Comparison of ENCODE assay signal across 4 cellular contexts in genomic region chr2:112424553-112424952, GRCh38. TPM values are rescaled to one million over a fixed set of nuclear protein-coding genes. Genes with fewer than 3 reads are reported as not detected.
DNase-seq lines count a peak whose midpoint lies in the region; ATAC-seq, FAIRE-seq and TF ChIP-seq lines count a peak whose summit lies in the region.
"Not testable (repeated sequence)": the region's sequence is repeated elsewhere in the genome, so short reads cannot be mapped to it uniquely, and the experiment has no call there.

No MANE protein-coding gene starts in this region.

- not testable (repeated sequence) for H3K9me2 ChIP-seq in PC-9 (ENCODE audit: insufficient read depth)

- TF ChIP-seq EP300 in HepG2 (IDR thresholded peaks at IDR 0.05; ENCODE audit: low read depth in 2 of 2, low read length in 2 of 2); HepG2 (CRISPR knock-in tag; IDR thresholded peaks at IDR 0.05; ENCODE audit: borderline replicate concordance): not testable (repeated sequence)

- H3K4me2 ChIP-seq in PC-9; HepG2 (ENCODE audit: low read depth, low read length): not testable (repeated sequence)

- intact Hi-C loops in PC-9 (cut with micrococcal nuclease; ENCODE audit: unreplicated experiment); Panc1 (cut with micrococcal nuclease; ENCODE audit: unreplicated experiment); HepG2 (cut with micrococcal nuclease; ENCODE audit: unreplicated experiment): not testable (repeated sequence)

- not testable (repeated sequence) for H3K9ac ChIP-seq in HepG2 (ENCODE audit: insufficient read depth, low read depth, low read length)

- TF ChIP-seq RAD21 in HepG2 (CRISPR knock-in tag; IDR thresholded peaks at IDR 0.05), result not testable (repeated sequence)

- H4K20me1 ChIP-seq in PC-9 (ENCODE audit: insufficient read depth); HepG2 (ENCODE audit: insufficient read depth, low read length): not testable (repeated sequence)

- H3F3A ChIP-seq in PC-9 (ENCODE audit: insufficient read depth, low read depth), result not testable (repeated sequence)

- CTCF ChIA-PET in HEK293 (lab: Yijun Ruan, JAX); PC-9 (lab: Charles Lee); Panc1 (lab: Charles Lee); HepG2 (lab: Yijun Ruan, JAX; ENCODE audit: low intra/inter-chr PET ratio, low total read pairs): not testable (repeated sequence)

- not testable (repeated sequence) for H3K27ac ChIP-seq in HEK293 (ENCODE audit: extremely low read depth, low read depth, low read length); PC-9; Panc1 (ENCODE audit: low read length); HepG2 (ENCODE audit: extremely low read length, insufficient read depth, low read length)

- in situ Hi-C loops in Panc1 (cut with HindIII; ENCODE audit: low pct_unique_long_range_greater_than_20kb, low sequenced_read_pairs); HepG2 (cut with HindIII; ENCODE audit: extremely low pct_ligation_motif_present, low pct_unique_long_range_greater_than_20kb): not testable (repeated sequence)

- H2AFZ ChIP-seq in PC-9; HepG2 (ENCODE audit: low read length): not testable (repeated sequence)

- H3K9me3 ChIP-seq in HEK293 (ENCODE audit: control insufficient read depth, insufficient read depth, low read depth, low read length); PC-9 (ENCODE audit: insufficient read depth, low read depth); Panc1 (ENCODE audit: control insufficient read depth, insufficient read depth, low read depth, low read length); HepG2 (ENCODE audit: low read length): not testable (repeated sequence)

- H3K79me2 ChIP-seq in PC-9 (ENCODE audit: low read depth); HepG2 (ENCODE audit: insufficient read depth, low read length): not testable (repeated sequence)

- BruUV-seq in PC-9 (replicated peaks; lab: Mats Ljungman, UMichigan) (TSS peak; percentile 14), Panc1 (replicated peaks; lab: Mats Ljungman, UMichigan) (TSS peak; percentile 19)
- not testable (repeated sequence) for BruUV-seq in HepG2 (replicated peaks; lab: Mats Ljungman, UMichigan)

- not testable (repeated sequence) for FAIRE-seq in HepG2 (lab: Jason Lieb, UNC)

- H3K27me3 ChIP-seq in PC-9 (ENCODE audit: insufficient read depth, low read depth); Panc1 (ENCODE audit: control insufficient read depth, insufficient read depth, low read length); HepG2 (ENCODE audit: control insufficient read depth in 1 of 2, insufficient read depth in 2 of 2, low read length in 2 of 2): not testable (repeated sequence)

- not testable (repeated sequence) for ATAC-seq in Panc1, HepG2

- not testable (repeated sequence) for TF ChIP-seq POLR2A in HepG2 (IDR thresholded peaks at IDR 0.05; ENCODE audit: insufficient read depth in 1 of 2, low read depth in 2 of 2, low read length in 2 of 2)

- H3K4me3 ChIP-seq in HEK293 (ENCODE audit: low read depth, low read length); PC-9; Panc1 (ENCODE audit: low read depth in 2 of 2, low read length in 2 of 2); HepG2 (replicated peaks in 1 of 3; ENCODE audit: insufficient read depth in 1 of 3, low read depth in 2 of 3, low read length in 3 of 3): not testable (repeated sequence)

- WGBS in HepG2 (ENCODE audit: low lambda C conversion rate), result 96% methylated on average over 2 of the region's 3 CpGs

- not testable (repeated sequence) for DNase-seq in PC-9; Panc1 (ENCODE audit: low read depth, low spot score); HepG2 (ENCODE audit: low spot score)

- not testable (repeated sequence) for H3K4me1 ChIP-seq in HEK293 (ENCODE audit: control insufficient read depth, insufficient read depth, low read length); PC-9 (replicated peaks; ENCODE audit: insufficient read depth); Panc1 (ENCODE audit: control insufficient read depth, insufficient read depth, low read length); HepG2 (ENCODE audit: insufficient read depth, low read length)

- POLR2A ChIA-PET in HEK293 (lab: Yijun Ruan, JAX); PC-9 (lab: Charles Lee; ENCODE audit: unreplicated experiment); Panc1 (lab: Charles Lee); HepG2 (lab: Yijun Ruan, JAX): not testable (repeated sequence)

- TF ChIP-seq CTCF in HEK293 (tag by site-specific recombination; IDR thresholded peaks at IDR 0.05); PC-9 (conservative IDR thresholded peaks at IDR 0.05); Panc1 (IDR thresholded peaks at IDR 0.05); HepG2 (CRISPR knock-in tag; IDR thresholded peaks at IDR 0.05): not testable (repeated sequence)

- H3K36me3 ChIP-seq in HEK293 (ENCODE audit: control insufficient read depth in 2 of 2, insufficient read depth in 1 of 2, low read length in 2 of 2); PC-9 (ENCODE audit: low read depth); Panc1 (ENCODE audit: control insufficient read depth, insufficient read depth, low read length); HepG2 (replicated peaks in 1 of 2; ENCODE audit: control insufficient read depth in 1 of 2, insufficient read depth in 2 of 2, low read length in 2 of 2): not testable (repeated sequence)

RNA-seq across cellular contexts. Expression of gene RGPD8, which starts 8.9 kb away (rescaled TPM):
- 5.0 and 7.0 TPM in 2 replicates for total RNA-seq in PC-9 (2021)
- total RNA-seq in Panc1 (2021; ENCODE audit: unreplicated experiment), result 20.9 TPM
- 3.9 TPM for polyA plus RNA-seq in Panc1 (2012; ENCODE audit: insufficient read length)
- total RNA-seq in HepG2 (2016; rRNA removed; fragmentation: Illumina TruSeq; extraction: Trizol), result 12.8 and 18.7 TPM in 2 replicates
- 4.7 and 7.0 TPM in 2 replicates for total RNA-seq in HepG2 (2016; cell fraction: cytosol; rRNA removed; fragmentation: Illumina TruSeq; extraction: Trizol; ENCODE audit: low read depth)
- 12.9 and 15.1 TPM in 2 replicates for total RNA-seq in HepG2 (2016; cell fraction: insoluble cytoplasmic fraction; rRNA removed; fragmentation: Illumina TruSeq; extraction: Trizol)
- total RNA-seq in HepG2 (2016; cell fraction: membrane; rRNA removed; fragmentation: Illumina TruSeq; extraction: Trizol), result 2.1 and 3.0 TPM in 2 replicates
- total RNA-seq in HepG2 (2016; cell fraction: nucleus; rRNA removed; fragmentation: Illumina TruSeq; extraction: Trizol), result 25.1 and 25.7 TPM in 2 replicates
- polyA plus RNA-seq in HepG2 (2011; rRNA removed), result 2.3 and 3.1 TPM in 2 replicates
- 0.70 and 1.1 TPM in 2 replicates for polyA plus RNA-seq in HepG2 (2011; cell fraction: cytosol; rRNA removed)
- polyA plus RNA-seq in HepG2 (2011; cell fraction: nucleus; rRNA removed), result 3.6 and 6.3 TPM in 2 replicates
- polyA plus RNA-seq in HepG2 (2012), result 4.0 and 4.1 TPM in 2 replicates
- polyA plus RNA-seq in HepG2 (2016; cell fraction: cytosol; fragmentation: Illumina TruSeq; extraction: Trizol; ENCODE audit: low read depth), result 0.03 TPM in 1 of 2 replicates, not detected in the other
- polyA plus RNA-seq in HepG2 (2016; cell fraction: insoluble cytoplasmic fraction; fragmentation: Illumina TruSeq; extraction: Trizol; ENCODE audit: low read depth), result 3.0 and 3.1 TPM in 2 replicates
- 0.09 and 0.14 TPM in 2 replicates for polyA plus RNA-seq in HepG2 (2016; cell fraction: membrane; fragmentation: Illumina TruSeq; extraction: Trizol; ENCODE audit: low read depth)
- 12.3 and 16.4 TPM in 2 replicates for polyA plus RNA-seq in HepG2 (2016; cell fraction: nucleus; fragmentation: Illumina TruSeq; extraction: Trizol; ENCODE audit: insufficient read depth, low read depth)
- polyA minus RNA-seq in HepG2 (2011; rRNA and poly(A)+ RNA removed; ENCODE audit: low replicate concordance), result 3.4 and 3.6 TPM in 2 replicates
- polyA minus RNA-seq in HepG2 (2011; cell fraction: cytosol; rRNA and poly(A)+ RNA removed), result 5.5 and 5.9 TPM in 2 replicates
- polyA minus RNA-seq in HepG2 (2011; cell fraction: nucleus; rRNA and poly(A)+ RNA removed), result 55.9 and 56.6 TPM in 2 replicates

RNA-seq across cellular contexts. Expression of gene TTL, which starts 57.4 kb away (rescaled TPM):
- total RNA-seq in PC-9 (2021) (25.4 and 26.1 TPM in 2 replicates), Panc1 (2021; ENCODE audit: unreplicated experiment) (81.5 TPM), HepG2 (2016; rRNA removed; fragmentation: Illumina TruSeq; extraction: Trizol) (59.8 and 69.8 TPM in 2 replicates)
- 40.3 TPM for polyA plus RNA-seq in Panc1 (2012; ENCODE audit: insufficient read length)
- total RNA-seq in HepG2 (2016; cell fraction: cytosol; rRNA removed; fragmentation: Illumina TruSeq; extraction: Trizol; ENCODE audit: low read depth), result 18.0 and 19.1 TPM in 2 replicates
- 56.6 and 58.1 TPM in 2 replicates for total RNA-seq in HepG2 (2016; cell fraction: insoluble cytoplasmic fraction; rRNA removed; fragmentation: Illumina TruSeq; extraction: Trizol)
- total RNA-seq in HepG2 (2016; cell fraction: membrane; rRNA removed; fragmentation: Illumina TruSeq; extraction: Trizol), result 88.3 and 99.8 TPM in 2 replicates
- total RNA-seq in HepG2 (2016; cell fraction: nucleus; rRNA removed; fragmentation: Illumina TruSeq; extraction: Trizol), result 39.3 and 44.8 TPM in 2 replicates
- polyA plus RNA-seq in HepG2 (2011; rRNA removed), result 19.0 TPM in 2 replicates
- polyA plus RNA-seq in HepG2 (2011; cell fraction: cytosol; rRNA removed), result 10.0 and 16.3 TPM in 2 replicates
- 12.2 and 20.3 TPM in 2 replicates for polyA plus RNA-seq in HepG2 (2011; cell fraction: nucleus; rRNA removed)
- polyA plus RNA-seq in HepG2 (2012), result 22.9 and 32.3 TPM in 2 replicates
- polyA plus RNA-seq in HepG2 (2016; cell fraction: cytosol; fragmentation: Illumina TruSeq; extraction: Trizol; ENCODE audit: low read depth), result 15.2 and 16.6 TPM in 2 replicates
- polyA plus RNA-seq in HepG2 (2016; cell fraction: insoluble cytoplasmic fraction; fragmentation: Illumina TruSeq; extraction: Trizol; ENCODE audit: low read depth), result 44.9 and 53.9 TPM in 2 replicates
- 50.2 and 56.8 TPM in 2 replicates for polyA plus RNA-seq in HepG2 (2016; cell fraction: membrane; fragmentation: Illumina TruSeq; extraction: Trizol; ENCODE audit: low read depth)
- 53.2 and 54.6 TPM in 2 replicates for polyA plus RNA-seq in HepG2 (2016; cell fraction: nucleus; fragmentation: Illumina TruSeq; extraction: Trizol; ENCODE audit: insufficient read depth, low read depth)
- 44.4 and 48.9 TPM in 2 replicates for polyA minus RNA-seq in HepG2 (2011; rRNA and poly(A)+ RNA removed; ENCODE audit: low replicate concordance)
- polyA minus RNA-seq in HepG2 (2011; cell fraction: cytosol; rRNA and poly(A)+ RNA removed), result 28.8 and 32.0 TPM in 2 replicates
- 20.2 and 23.9 TPM in 2 replicates for polyA minus RNA-seq in HepG2 (2011; cell fraction: nucleus; rRNA and poly(A)+ RNA removed)
